ENCODE assay signal across 8 cellular contexts in genomic region chr17:39926135-39926587, GRCh38. TPM values are rescaled to one million over a fixed set of nuclear protein-coding genes. Genes with fewer than 3 reads are reported as not detected.
A peak's percentile ranks its signal among the peaks of the same experiment; 100 is the strongest.
DNase-seq lines count a peak whose midpoint lies in the region; FAIRE-seq and TF ChIP-seq lines count a peak whose summit lies in the region.

No MANE protein-coding gene starts in this region.

- peaks cover 55% of the 10 kb centered on the region for H3K4me1 ChIP-seq in GM23248 (ENCODE audit: insufficient read depth)
- H3K4me1 ChIP-seq in SJSA1 (replicated peaks) = peaks cover 38% of the 10 kb centered on the region
- H3K4me1 ChIP-seq in small intestine (ENCODE audit: control insufficient read depth in 2 of 2, insufficient read depth in 1 of 2, low read depth in 1 of 2, low read length in 1 of 2) = peaks cover 3 to 9% of the 10 kb centered on the region in 2 donors

- DNase-seq in GM23248 = peak; percentile 28
- DNase-seq in SJSA1 (ENCODE audit: low read depth in 1 of 2, low spot score in 2 of 2) = no peak
- no peak for DNase-seq in foreskin fibroblast
- DNase-seq in small intestine = no peak
- no peak for DNase-seq in NK-92 (lab: John Stamatoyannopoulos, UW; ENCODE audit: unreplicated experiment)
- DNase-seq in OCI-M2 (lab: John Stamatoyannopoulos, UW; ENCODE audit: unreplicated experiment) = no peak
- no peak for DNase-seq in activated gamma-delta T cell treated with Interleukin-2 at 50 U/mL for 16 hours
- no peak for DNase-seq in RCC 7860 (ENCODE audit: low spot score)

- no peak overlapping the region for H2AFZ ChIP-seq in GM23248

- in situ Hi-C loops in GM23248 (cut with MboI) = no loop called here

- FAIRE-seq in small intestine (lab: Jason Lieb, UNC) (no peak), RCC 7860 (lab: Jason Lieb, UNC) (no peak)

- H3K4me3 ChIP-seq in GM23248 = peak overlapping the region; percentile 98
- peak overlapping the region; percentile 53; the same call in 1 of the 2 replicates for H3K4me3 ChIP-seq in SJSA1
- H3K4me3 ChIP-seq in foreskin fibroblast (ENCODE audit: low read depth in 1 of 2, low read length in 2 of 2) = peak overlapping the region; percentile 69 to 81
- H3K4me3 ChIP-seq in small intestine (ENCODE audit: low read depth in 1 of 2, low read length in 2 of 2) = peak overlapping the region; percentile 87 to 93

- peaks cover 51% of the 10 kb centered on the region for H3K79me2 ChIP-seq in GM23248 (ENCODE audit: insufficient read depth)

- H3K36me3 ChIP-seq in GM23248 (ENCODE audit: low read depth) (peaks cover 19% of the 10 kb centered on the region), SJSA1 (peaks cover 28% of the 10 kb centered on the region), small intestine (ENCODE audit: control insufficient read depth in 2 of 2, insufficient read depth in 2 of 2, low read length in 2 of 2) (peaks cover 4 to 18% of the 10 kb centered on the region in 2 donors)

- peaks cover 31% of the 10 kb centered on the region for H3F3A ChIP-seq in GM23248 (ENCODE audit: insufficient read depth)

- peak overlapping the region; percentile 88 for H3K4me2 ChIP-seq in GM23248 (ENCODE audit: unreplicated experiment)

- H3K9ac ChIP-seq in GM23248 = peak overlapping the region; percentile 93

- WGBS in GM23248 (ENCODE audit: low coverage in 1 of 2, low lambda C conversion rate in 2 of 2, missing lambda C conversion rate in 2 of 2), 2 experiments = 42 to 43% methylated on average over 4 of the region's 4 CpGs
- 12 to 28% (median 13%) methylated on average over 4 of the region's 4 CpGs for WGBS in small intestine, 3 donors

- H3K27ac ChIP-seq in GM23248 = no peak overlapping the region; the same call in 1 of the 2 replicates
- H3K27ac ChIP-seq in SJSA1 = no peak overlapping the region
- H3K27ac ChIP-seq in small intestine (ENCODE audit: low read depth in 1 of 2, low read length in 1 of 2) = peak overlapping the region; percentile 89 to 91

- no peaks in the 10 kb centered on the region for H4K20me1 ChIP-seq in GM23248 (ENCODE audit: insufficient read depth)

- TF ChIP-seq CTCF in foreskin fibroblast (IDR thresholded peaks at IDR 0.05; ENCODE audit: low read depth, low read length) = no peak

- H3K27me3 ChIP-seq in GM23248 (replicated peaks; ENCODE audit: insufficient read depth) = no peaks in the 10 kb centered on the region
- no peaks in the 10 kb centered on the region for H3K27me3 ChIP-seq in SJSA1 (replicated peaks)
- no peaks in the 10 kb centered on the region for H3K27me3 ChIP-seq in small intestine (ENCODE audit: control insufficient read depth in 2 of 2, insufficient read depth in 2 of 2, low read length in 2 of 2)

- H3K9me3 ChIP-seq in GM23248 (ENCODE audit: low read depth) (no peaks in the 10 kb centered on the region), SJSA1 (replicated peaks) (no peaks in the 10 kb centered on the region), small intestine (ENCODE audit: control insufficient read depth, low read depth) (no peaks in the 10 kb centered on the region)

- H3K9me2 ChIP-seq in GM23248 (ENCODE audit: insufficient read depth) = no peaks in the 10 kb centered on the region

RNA-seq across cellular contexts. Expression of gene ORMDL3, which starts 1.2 kb away (rescaled TPM):
- 60.4 and 66.0 TPM in 2 replicates for total RNA-seq in GM23248 (2014; rRNA removed; shearing (Covaris generic))
- polyA plus RNA-seq in GM23248 (2016; fragmentation: Nextera tagmentation; extraction: Ambion mirVana) (12.0 and 13.2 TPM in 2 replicates), small intestine (10 to 100 TPM; 60.7 to 72.5 (median 71.6) TPM)
- 36.0 and 39.1 TPM in 2 replicates for total RNA-seq in SJSA1 (2014; rRNA removed; shearing (Covaris generic))

RNA-seq across cellular contexts. Expression of gene LRRC3C, which starts 1.4 kb away (rescaled TPM):
- not detected in 2 replicates for total RNA-seq in GM23248 (2014; rRNA removed; shearing (Covaris generic))
- not detected in 2 replicates for polyA plus RNA-seq in GM23248 (2016; fragmentation: Nextera tagmentation; extraction: Ambion mirVana)
- not detected in 2 replicates for total RNA-seq in SJSA1 (2014; rRNA removed; shearing (Covaris generic))
- not detected for polyA plus RNA-seq in small intestine

RNA-seq across cellular contexts. Expression of gene GSDMB, which starts 7.7 kb away (rescaled TPM):
- 2.1 and 2.5 TPM in 2 replicates for total RNA-seq in GM23248 (2014; rRNA removed; shearing (Covaris generic))
- polyA plus RNA-seq in GM23248 (2016; fragmentation: Nextera tagmentation; extraction: Ambion mirVana) (1.8 TPM in 2 replicates), small intestine (100 to 1,000 TPM; 121 to 255 (median 209) TPM)
- 0.85 and 2.2 TPM in 2 replicates for total RNA-seq in SJSA1 (2014; rRNA removed; shearing (Covaris generic))

RNA-seq across cellular contexts. Expression of gene GSDMA, which starts 36.6 kb away (rescaled TPM):
- not detected in 2 replicates for total RNA-seq in GM23248 (2014; rRNA removed; shearing (Covaris generic))
- polyA plus RNA-seq in GM23248 (2016; fragmentation: Nextera tagmentation; extraction: Ambion mirVana) (0.09 and 0.21 TPM in 2 replicates), small intestine (under 1 TPM in 2 of 3 donors, not detected in 1; 0.54 to 0.63 TPM)
- total RNA-seq in SJSA1 (2014; rRNA removed; shearing (Covaris generic)) = not detected in 2 replicates

RNA-seq across cellular contexts. Expression of gene PSMD3, which starts 54.4 kb away (rescaled TPM):
- 103 and 116 TPM in 2 replicates for total RNA-seq in GM23248 (2014; rRNA removed; shearing (Covaris generic))
- polyA plus RNA-seq in GM23248 (2016; fragmentation: Nextera tagmentation; extraction: Ambion mirVana) (102 and 106 TPM in 2 replicates), small intestine (10 to 100 TPM; 43.6 to 93.6 (median 55.7) TPM)
- total RNA-seq in SJSA1 (2014; rRNA removed; shearing (Covaris generic)) = 98.3 and 167 TPM in 2 replicates

Comparison
In these comparisons a context has a peak if more than half of its experiments do, and no peak if none do; other contexts are left out.
1. H3K27ac ChIP-seq: peak in small intestine (2 of 2); none in GM23248 (single experiment) and SJSA1 (single experiment).
2. Peak in every context shown above with its lines, with median percentiles within 50 percentile points of each other: H3K4me3 ChIP-seq.